In genomic region chr11:121132211-121132976, GRCh38 we compare ENCODE assay signal across 23 cellular contexts. TPM values are rescaled to one million over a fixed set of nuclear protein-coding genes. Genes with fewer than 3 reads are reported as not detected.
DNase-seq lines count a peak whose midpoint lies in the region; ATAC-seq, FAIRE-seq and TF ChIP-seq lines count a peak whose summit lies in the region.
"Had no signal": no experiment of that assay in that cellular context is flagged by ENCODE, and none has a peak within 500 bp of the region (broad histone marks: within the 10 kb centered on the region; RNA-seq: fewer than 3 reads in every experiment).

No MANE protein-coding gene starts in this region.

- peak overlapping the region; percentile 33; the same call in 1 of the 2 replicates for H3K27ac ChIP-seq in HCT116 (ENCODE audit: low read depth, low read length)
- no peak overlapping the region for H3K27ac ChIP-seq in PC-3 (ENCODE audit: low read length)
- no peak overlapping the region for H3K27ac ChIP-seq in endothelial cell of umbilical vein (ENCODE audit: insufficient read depth, low read depth, low read length)
- H3K27ac ChIP-seq: brain microvascular endothelial cell, lower lobe of right lung, neutrophil had no signal

- H3K9me1 ChIP-seq in endothelial cell of umbilical vein (replicated peaks; ENCODE audit: control insufficient read depth, extremely low read depth, insufficient read depth, low read length): no peaks in the 10 kb centered on the region

- RAD21 ChIA-PET in HCT116 (lab: Charles Lee; ENCODE audit: low non-redundant PET in 1 of 2, low total read pairs in 2 of 2, uncharacterized antibody in 2 of 2, unreplicated experiment in 2 of 2): no interaction called here

- peak; percentile 8 to 59 (median 47); a peak in 4 of 6 replicates for TF ChIP-seq CTCF in HCT116 (IDR thresholded peaks at IDR 0.05 in 2 of 3, conservative IDR thresholded peaks at IDR 0.05 in 1 of 3; ENCODE audit: borderline replicate concordance in 1 of 3, insufficient read depth in 1 of 3, low read depth in 2 of 3, low read length in 2 of 3)
- TF ChIP-seq CTCF in PC-3 (conservative IDR thresholded peaks at IDR 0.05; ENCODE audit: low read depth, low read length): peak; percentile 48; the same call in 1 of the 2 replicates
- TF ChIP-seq CTCF in endothelial cell of umbilical vein (IDR thresholded peaks at IDR 0.05; ENCODE audit: extremely low read depth in 1 of 2, insufficient read depth in 1 of 2, low read depth in 1 of 2, low read length in 2 of 2): no peak

- dilution Hi-C loops in endothelial cell of umbilical vein (cut with MboI; ENCODE audit: extremely low pct_ligation_motif_present, low sequenced_read_pairs): no loop called here

- H3K36me3 ChIP-seq in HCT116 (ENCODE audit: control insufficient read depth in 1 of 2, insufficient read depth in 2 of 2, low read length in 2 of 2): no peaks in the 10 kb centered on the region
- no peaks in the 10 kb centered on the region for H3K36me3 ChIP-seq in PC-3 (ENCODE audit: low read depth, low read length)
- no peaks in the 10 kb centered on the region for H3K36me3 ChIP-seq in endothelial cell of umbilical vein (ENCODE audit: control insufficient read depth in 2 of 2, extremely low read depth in 1 of 2, insufficient read depth in 2 of 2, low read length in 2 of 2)
- H3K36me3 ChIP-seq: brain microvascular endothelial cell, lower lobe of right lung, neutrophil had no signal

- H2AFZ ChIP-seq in HCT116 (ENCODE audit: low read depth, low read length, poor library complexity, severe bottlenecking): peak overlapping the region; percentile 83
- H2AFZ ChIP-seq in PC-3 (ENCODE audit: low read length): no peak overlapping the region; the same call in 1 of the 2 replicates
- H2AFZ ChIP-seq in endothelial cell of umbilical vein (ENCODE audit: low read depth, low read length): no peak overlapping the region

- H3K4me1 ChIP-seq in HCT116 (ENCODE audit: control insufficient read depth in 1 of 2, insufficient read depth in 2 of 2, low read length in 2 of 2): peaks cover 25 to 33% of the 10 kb centered on the region in 2 experiments
- H3K4me1 ChIP-seq in PC-3 (ENCODE audit: insufficient read depth, low read length): peaks cover 12% of the 10 kb centered on the region
- H3K4me1 ChIP-seq in endothelial cell of umbilical vein (ENCODE audit: control insufficient read depth, extremely low read depth, insufficient read depth, low read length): no peaks in the 10 kb centered on the region
- H3K4me1 ChIP-seq: lower lobe of right lung had no signal

- H3K4me3 ChIP-seq in HCT116 (replicated peaks in 1 of 2; ENCODE audit: low read depth in 1 of 2, low read length in 2 of 2) (peak overlapping the region in 1 of 2 experiments; percentile 22; a peak in 1 of 4 replicates), PC-3 (ENCODE audit: low read length) (peak overlapping the region; percentile 3; the same call in 1 of the 2 replicates), endothelial cell of umbilical vein (replicated peaks in 1 of 3; ENCODE audit: insufficient read depth in 1 of 3, low read depth in 1 of 3, low read length in 3 of 3) (no peak overlapping the region)
- H3K4me3 ChIP-seq: lower lobe of right lung had no signal

- H3K27me3 ChIP-seq in HCT116 (ENCODE audit: insufficient read depth, low read length) (no peaks in the 10 kb centered on the region), PC-3 (ENCODE audit: low read length) (peaks cover 16% of the 10 kb centered on the region; the same call in 1 of the 2 replicates), endothelial cell of umbilical vein (ENCODE audit: control insufficient read depth in 2 of 2, insufficient read depth in 2 of 2, low read length in 2 of 2) (no peaks in the 10 kb centered on the region)
- H3K27me3 ChIP-seq: brain microvascular endothelial cell, neutrophil had no signal

- no peak for FAIRE-seq in endothelial cell of umbilical vein (lab: Jason Lieb, UNC)
- FAIRE-seq: small intestine had no signal

- H3K4me2 ChIP-seq in HCT116 (ENCODE audit: low read length) (peak overlapping the region; percentile 69), PC-3 (ENCODE audit: low read length) (peak overlapping the region; percentile 51), endothelial cell of umbilical vein (ENCODE audit: insufficient read depth, low read length) (no peak overlapping the region)

- 0 out of 2 replicates have a peak, but pooled peaks have one; percentile 10 for TF ChIP-seq RAD21 in HCT116 (IDR thresholded peaks at IDR 0.05; ENCODE audit: low read depth)

- no peaks in the 10 kb centered on the region for H3K9me3 ChIP-seq in HCT116 (ENCODE audit: control insufficient read depth in 1 of 2, insufficient read depth in 1 of 2, low read depth in 1 of 2, low read length in 2 of 2)
- no peaks in the 10 kb centered on the region for H3K9me3 ChIP-seq in PC-3 (ENCODE audit: low read length)
- no peaks in the 10 kb centered on the region for H3K9me3 ChIP-seq in endothelial cell of umbilical vein (replicated peaks; ENCODE audit: control insufficient read depth, insufficient read depth, low read length)
- H3K9me3 ChIP-seq: lower lobe of right lung, neutrophil had no signal

- CTCF ChIA-PET in HCT116 (lab: Charles Lee) (interaction anchor here (1.1 kb wide), 1 partner anchor 62 kb away, joined by 3 read pairs; no protein-coding TSS in a partner anchor), PC-3 (lab: Charles Lee) (no interaction called here), endothelial cell of umbilical vein (lab: Charles Lee) (interaction anchor here (1.3 kb wide), 1 partner anchor 62 kb away, joined by 3 read pairs; no protein-coding TSS in a partner anchor)

- DNase-seq in COLO668 (lab: John Stamatoyannopoulos, UW; ENCODE audit: unreplicated experiment): peak; percentile 6
- peak; percentile 54 for DNase-seq in HCT116 (ENCODE audit: low read depth, low spot score)
- DNase-seq in PC-3: peak; percentile 74
- DNase-seq in endothelial cell of umbilical vein (ENCODE audit: low read depth, low spot score): no peak
- DNase-seq in activated CD4-positive, alpha-beta T cell treated with anti-CD3 and anti-CD28 coated beads, Interleukin-2, amount 50 U/mL, for 4 hours: no peak
- no peak for DNase-seq in GM19238 (ENCODE audit: insufficient read length, low spot score)
- no peak for DNase-seq in activated CD4-positive, alpha-beta T cell treated with anti-CD3 and anti-CD28 coated beads, Interleukin-2, amount 50 U/mL, for 1 hour
- DNase-seq: activated CD8-positive, alpha-beta memory T cell treated with anti-CD3 and anti-CD28 coated beads, Interleukin-2, amount 50 U/mL, for 48 hours; activated naive CD8-positive, alpha-beta T cell treated with anti-CD3 and anti-CD28 coated beads, Interleukin-2, amount 50 U/mL, for 24 hours; brain microvascular endothelial cell; CD4-positive, alpha-beta memory T cell; DND-41; HCEC 1CT; immature natural killer cell; lower lobe of right lung; NCI-H1694; NCI-H446; small intestine; stimulated activated naive CD4-positive, alpha-beta T cell; T-cell had no signal

- BruUV-seq in HCT116 (replicated peaks; lab: Mats Ljungman, UMichigan): no TSS peak
- BruUV-seq in PC-3 (replicated peaks; lab: Mats Ljungman, UMichigan): no TSS peak
- BruUV-seq in endothelial cell of umbilical vein (replicated peaks; lab: Mats Ljungman, UMichigan): no TSS peak

- no peaks in the 10 kb centered on the region for H3F3A ChIP-seq in PC-3 (ENCODE audit: low read length, unreplicated experiment)

- H3K9ac ChIP-seq in HCT116 (ENCODE audit: low read length) (no peak overlapping the region), PC-3 (ENCODE audit: low read length) (no peak overlapping the region), endothelial cell of umbilical vein (replicated peaks; ENCODE audit: extremely low read depth, insufficient read depth, low read length) (no peak overlapping the region)

- no peaks in the 10 kb centered on the region for H4K20me1 ChIP-seq in HCT116 (ENCODE audit: insufficient read depth)
- no peaks in the 10 kb centered on the region for H4K20me1 ChIP-seq in PC-3 (ENCODE audit: low read length)
- H4K20me1 ChIP-seq in endothelial cell of umbilical vein (replicated peaks; ENCODE audit: control insufficient read depth, extremely low read depth, insufficient read depth, low read length): no peaks in the 10 kb centered on the region

- intact Hi-C loops in HCT116 (cut with micrococcal nuclease) (no loop called here), PC-3 (cut with micrococcal nuclease) (no loop called here), endothelial cell of umbilical vein (cut with micrococcal nuclease) (no loop called here)

- POLR2A ChIA-PET in HCT116 (lab: Charles Lee): no interaction called here
- POLR2A ChIA-PET in PC-3 (lab: Charles Lee; ENCODE audit: unreplicated experiment): no interaction called here
- POLR2A ChIA-PET in endothelial cell of umbilical vein (lab: Charles Lee): no interaction called here

- TF ChIP-seq POLR2A in HCT116 (IDR thresholded peaks at IDR 0.05; ENCODE audit: borderline replicate concordance, extremely low read depth, insufficient read depth, insufficient read length) (no peak), endothelial cell of umbilical vein (IDR thresholded peaks at IDR 0.05; ENCODE audit: low read depth, low read length) (no peak)

- ATAC-seq in HCT116: peak; percentile 80
- peak; percentile 69 for ATAC-seq in PC-3
- ATAC-seq in HG03159 (IDR thresholded peaks at IDR 0.05; ENCODE audit: unreplicated experiment): no peak
- ATAC-seq: activated naive CD8-positive, alpha-beta T cell treated with anti-CD3 and anti-CD28 coated beads, Interleukin-2, amount 50 U/mL, for 24 hours; lower lobe of right lung; Right ventricle myocardium inferior; T-cell had no signal

- H3K9me2 ChIP-seq in HCT116 (ENCODE audit: insufficient read depth) (no peaks in the 10 kb centered on the region), PC-3 (replicated peaks; ENCODE audit: low read length) (no peaks in the 10 kb centered on the region; the same call in 1 of the 2 replicates)

- H3K79me2 ChIP-seq in HCT116 (ENCODE audit: insufficient read depth, low read length) (no peaks in the 10 kb centered on the region), PC-3 (ENCODE audit: low read length) (no peaks in the 10 kb centered on the region), endothelial cell of umbilical vein (ENCODE audit: control insufficient read depth, insufficient read depth, low read length) (no peaks in the 10 kb centered on the region)

TF ChIP-seq in HCT116, 20 proteins besides CTCF, POLR2A, EP300 and RAD21 (continues in another document):
- TF ChIP-seq FOSL1 (IDR thresholded peaks at IDR 0.05; ENCODE audit: low read depth): peak; percentile 42; the same call in 1 of the 2 replicates

RNA-seq across cellular contexts. Expression of gene TECTA, which starts 31.4 kb away (rescaled TPM):
- total RNA-seq in HCT116 (2021; ENCODE audit: unreplicated experiment) (0.81 TPM), PC-3 (2014; rRNA removed) (0.11 and 0.46 TPM in 2 replicates), endothelial cell of umbilical vein (0.28 and 0.44 TPM in 2 replicates)
- polyA plus RNA-seq in HCT116 (2012): 0.36 and 0.45 TPM in 2 replicates
- polyA plus RNA-seq in endothelial cell of umbilical vein: 0.69 and 0.97 TPM in 2 replicates
- 0.45 and 0.51 TPM in 2 replicates for polyA plus RNA-seq in endothelial cell of umbilical vein (2011; cell fraction: cytosol; rRNA removed)
- polyA plus RNA-seq in endothelial cell of umbilical vein (2011; cell fraction: nucleus; rRNA removed): 2.9 and 5.2 TPM in 2 replicates
- 0.35 TPM in 2 replicates for polyA plus RNA-seq in endothelial cell of umbilical vein (2012)
- polyA minus RNA-seq in endothelial cell of umbilical vein: 1.4 and 2.1 TPM in 2 replicates
- not detected for polyA minus RNA-seq in endothelial cell of umbilical vein (2011; cell fraction: cytosol; rRNA and poly(A)+ RNA removed)
- polyA minus RNA-seq in endothelial cell of umbilical vein (2011; cell fraction: nucleus; rRNA and poly(A)+ RNA removed): 2.7 and 4.6 TPM in 2 replicates

Comparison
In these comparisons a context has a peak if more than half of its experiments do, and no peak if none do; other contexts are left out.
1. DNase-seq: peak in COLO668 (single experiment), HCT116 (single experiment) and PC-3 (single experiment); none in endothelial cell of umbilical vein (single experiment), activated CD4-positive, alpha-beta T cell treated with anti-CD3 and anti-CD28 coated beads, Interleukin-2, amount 50 U/mL, for 4 hours (0 of 2), GM19238 (single experiment) and activated CD4-positive, alpha-beta T cell treated with anti-CD3 and anti-CD28 coated beads, Interleukin-2, amount 50 U/mL, for 1 hour (single experiment).
2. CTCF ChIP-seq: peak in HCT116 (3 of 3) and PC-3 (single experiment); none in endothelial cell of umbilical vein (0 of 2).